9 cellular contexts compared by ENCODE assay signal in the genomic region with DNA sequence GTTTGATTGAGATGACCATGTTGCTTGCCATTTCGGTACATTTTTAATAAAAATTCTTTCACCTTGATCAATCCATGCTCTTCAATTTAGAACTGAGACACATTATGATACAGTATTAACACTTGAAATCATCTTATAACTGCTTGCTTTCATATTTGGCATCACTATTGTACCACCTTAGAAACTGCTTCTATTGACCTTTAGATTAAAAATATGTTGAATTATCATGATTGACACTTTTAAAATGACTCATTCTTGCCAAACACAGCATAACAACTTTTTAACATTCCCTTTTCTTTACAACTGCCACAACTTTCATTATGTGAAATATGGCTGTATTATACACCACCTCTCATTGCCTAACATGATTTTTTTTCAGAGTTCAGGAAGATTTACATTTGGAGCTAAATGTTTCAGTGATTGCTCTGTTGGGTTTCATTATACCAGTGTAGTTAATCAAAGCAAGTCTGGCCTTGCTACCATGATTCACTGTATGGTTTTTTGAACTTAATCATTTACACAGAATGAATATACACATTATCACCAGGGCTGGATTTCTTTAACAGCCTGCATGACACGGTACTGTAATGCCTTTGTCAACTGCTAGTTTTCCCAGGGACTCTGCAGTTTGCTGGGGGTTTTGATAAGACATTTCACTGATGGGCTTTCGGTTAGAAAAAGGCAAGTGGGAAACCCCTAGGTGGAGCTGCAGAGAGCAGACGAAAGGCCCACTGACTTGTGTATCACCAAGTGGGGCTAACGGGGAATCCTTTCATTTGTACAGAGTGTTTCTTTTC.
DNase-seq lines count a peak whose midpoint lies in the region; ATAC-seq and TF ChIP-seq lines count a peak whose summit lies in the region.
"Had no signal": no experiment of that assay in that cellular context is flagged by ENCODE, and none has a peak within 500 bp of the region (broad histone marks: within the 10 kb centered on the region; RNA-seq: fewer than 3 reads in every experiment).

No MANE protein-coding gene starts in this region.

- H3K4me1 Mint-ChIP-seq in stimulated activated naive B cell treated with anti-CD40 and anti-IgM and Interleukin-4, amounts not matched to agents 10 μg/mL and 1 μg/mL and 100 μg/mL, for 72 hours: peaks cover 3 to 12% of the 10 kb centered on the region in 2 donors

- H3K4me3 Mint-ChIP-seq in stimulated activated naive B cell treated with anti-CD40 and anti-IgM and Interleukin-4, amounts not matched to agents 10 μg/mL and 1 μg/mL and 100 μg/mL, for 72 hours: no peak overlapping the region

- no peak for DNase-seq in AG09319 (ENCODE audit: extremely low read depth, low read depth)
- peak; percentile 86 for DNase-seq in globus pallidus (ENCODE audit: low spot score)
- DNase-seq in stimulated activated naive B cell treated with anti-CD40 and anti-IgM and Interleukin-4, amounts not matched to agents 10 μg/mL and 1 μg/mL and 100 μg/mL, for 72 hours: peak; percentile 14
- no peak for DNase-seq in NCI-H146 (lab: John Stamatoyannopoulos, UW)

- TF ChIP-seq CTCF in AG09319 (IDR thresholded peaks at IDR 0.05; ENCODE audit: low read depth, low read length) (peak; percentile 38), WI38 (IDR thresholded peaks at IDR 0.05; ENCODE audit: low read depth, low read length) (peak; percentile 32; the same call in 1 of the 2 replicates)

- no peak for TF ChIP-seq POLR2A in GM18505 (IDR thresholded peaks at IDR 0.05; ENCODE audit: borderline replicate concordance, extremely low read depth, insufficient read depth, insufficient read length)

- ATAC-seq in GM18505 (IDR thresholded peaks at IDR 0.05; ENCODE audit: unreplicated experiment) (peak; percentile 76), HG03354 (IDR thresholded peaks at IDR 0.05; ENCODE audit: poor library complexity, severe bottlenecking, unreplicated experiment) (peak; percentile 79), GM21825 (IDR thresholded peaks at IDR 0.05; ENCODE audit: unreplicated experiment) (no peak)
- ATAC-seq in stimulated activated naive B cell treated with anti-CD40 and anti-IgM and Interleukin-4, amounts not matched to agents 10 μg/mL and 1 μg/mL and 100 μg/mL, for 72 hours (replicated peaks): peak; percentile 68

- H3K36me3 Mint-ChIP-seq in stimulated activated naive B cell treated with anti-CD40 and anti-IgM and Interleukin-4, amounts not matched to agents 10 μg/mL and 1 μg/mL and 100 μg/mL, for 72 hours: no peaks in the 10 kb centered on the region

- no peaks in the 10 kb centered on the region for H3K27me3 Mint-ChIP-seq in stimulated activated naive B cell treated with anti-CD40 and anti-IgM and Interleukin-4, amounts not matched to agents 10 μg/mL and 1 μg/mL and 100 μg/mL, for 72 hours

- no peak overlapping the region for H3K27ac Mint-ChIP-seq in stimulated activated naive B cell treated with anti-CD40 and anti-IgM and Interleukin-4, amounts not matched to agents 10 μg/mL and 1 μg/mL and 100 μg/mL, for 72 hours

- no peak overlapping the region for H3K4me3 ChIP-seq in WI38 (ENCODE audit: low read depth, low read length)
- H3K4me3 ChIP-seq: thoracic aorta had no signal

- H3K9me3 Mint-ChIP-seq in stimulated activated naive B cell treated with anti-CD40 and anti-IgM and Interleukin-4, amounts not matched to agents 10 μg/mL and 1 μg/mL and 100 μg/mL, for 72 hours: peaks cover 0 to 3% of the 10 kb centered on the region in 2 donors

Comparison
In these comparisons a context has a peak if more than half of its experiments do, and no peak if none do; other contexts are left out.
1. DNase-seq: peak in globus pallidus (single experiment) and stimulated activated naive B cell treated with anti-CD40 and anti-IgM and Interleukin-4, amounts not matched to agents 10 μg/mL and 1 μg/mL and 100 μg/mL, for 72 hours (single experiment); none in AG09319 (single experiment) and NCI-H146 (single experiment).